31 cellular contexts compared by ENCODE assay signal in genomic region chr11:32152821-32153220, GRCh38.
"Had no signal": no experiment of that assay in that cellular context is flagged by ENCODE, and none has a peak within 500 bp of the region (broad histone marks: within the 10 kb centered on the region; RNA-seq: fewer than 3 reads in every experiment).

No MANE protein-coding gene starts in this region.

- ATAC-seq: activated naive CD8-positive, alpha-beta T cell treated with anti-CD3 and anti-CD28 coated beads, Interleukin-2, amount 50 U/mL, for 24 hours; activated T-cell treated with anti-CD3 and anti-CD28 coated beads, Interleukin-2, amount 50 U/mL, for 4 hours; PC-3; SK-N-SH treated with all-trans-retinoic acid at 6 μM for 48 hours; T-cell; T-helper 17 cell had no signal

- H3K4me1 ChIP-seq: Peyer's patch had no signal

- H3K9me3 ChIP-seq: Peyer's patch had no signal

- H3K36me3 ChIP-seq: Peyer's patch had no signal

- H3K27ac ChIP-seq: Peyer's patch, VCaP had no signal

- H3K27me3 ChIP-seq: Peyer's patch had no signal

- DNase-seq: activated B cell treated with CpG ODN at 0.5 μM for 24 hours; activated CD4-positive, alpha-beta memory T cell treated with anti-CD3 and anti-CD28 coated beads for 36 hours; activated CD4-positive, alpha-beta T cell treated with anti-CD3 and anti-CD28 coated beads for 4 hours; activated CD4-positive, alpha-beta T cell treated with anti-CD3 and anti-CD28 coated beads, Interleukin-2, amount 50 U/mL, for 1 hour; activated CD4-positive, CD25-positive, alpha-beta regulatory T cell treated with anti-CD3 and anti-CD28 coated beads, Interleukin-2, amount 50 U/mL, for 72 hours; activated CD8-positive, alpha-beta memory T cell treated with anti-CD3 and anti-CD28 coated beads, Interleukin-2, amount 50 U/mL, for 4 hours; activated gamma-delta T cell treated with Interleukin-2 at 50 U/mL for 16 hours; activated naive CD4-positive, alpha-beta T cell treated with anti-CD3 and anti-CD28 coated beads for 36 hours; activated naive CD8-positive, alpha-beta T cell treated with anti-CD3 and anti-CD28 coated beads, Interleukin-2, amount 50 U/mL, for 24 hours; activated T-cell treated with anti-CD3 and anti-CD28 coated beads for 4 hours; activated T-cell treated with anti-CD3 and anti-CD28 coated beads, Interleukin-2, amount 50 U/mL, for 4 hours; anterior cingulate cortex; central memory CD4-positive, alpha-beta T cell; Karpas-422; KBM-7; NCI-H1694; NCI-H2081 treated with DMSO at 0.1 percent for 48 hours; NCI-H226; NCI-H446 treated with DMSO at 0.1 percent for 48 hours; NCI-H524; NK-92 treated with Interleukin-12 subunit alpha and Interleukin-12 subunit beta, amount 100 ng/mL, for 24 hours; PC-3; Peyer's patch; RPMI8226; SIG-M5; T-cell; T-helper 17 cell; T-helper 9 cell had no signal

- H3K4me3 ChIP-seq: Peyer's patch had no signal

- FAIRE-seq: bronchial epithelial cell had no signal
